Comparison of ENCODE assay signal across 1 cellular context in the genomic region with DNA sequence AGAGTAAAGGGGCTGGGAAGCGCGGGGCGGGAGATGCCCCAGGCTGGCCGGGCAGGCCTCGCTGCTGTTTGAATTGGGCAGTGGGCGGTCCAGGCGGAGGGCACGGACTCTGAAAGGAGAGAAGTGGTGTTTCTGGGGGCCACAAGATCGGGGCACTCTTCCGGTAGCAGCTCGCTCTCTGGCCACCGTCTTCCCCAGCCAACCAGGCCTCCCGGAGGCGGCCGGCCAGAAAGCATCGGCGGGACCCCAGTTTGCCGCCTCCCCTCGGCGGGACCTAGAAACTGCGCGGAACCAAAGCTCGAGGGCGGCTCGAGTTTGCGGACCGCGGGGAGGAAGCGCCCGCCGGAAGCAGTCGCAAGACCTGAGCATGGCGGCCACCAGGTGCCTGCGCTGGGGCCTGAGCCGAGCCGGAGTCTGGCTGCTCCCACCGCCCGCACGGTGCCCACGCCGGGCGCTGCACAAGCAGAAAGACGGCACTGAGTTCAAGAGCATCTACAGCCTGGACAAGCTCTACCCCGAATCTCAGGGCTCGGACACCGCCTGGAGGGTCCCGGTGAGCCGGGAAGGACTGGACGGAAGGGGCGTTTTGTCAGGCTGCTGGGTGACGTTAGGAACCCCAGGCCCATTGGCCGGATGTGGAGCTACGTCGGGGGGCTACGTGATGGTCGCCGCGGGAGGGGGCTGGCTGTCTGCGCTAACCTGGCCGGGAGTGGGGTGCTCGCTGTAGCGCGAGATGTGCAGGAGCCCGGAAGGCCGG.
TF ChIP-seq lines count a peak whose summit lies in the region.

Gene MRPL58 (plus strand): TSS at position 351 of the 757 bp plus-strand sequence. CDS start 17 bp downstream, at position 368.

TF ChIP-seq in IMR-90, 13 proteins besides CTCF, POLR2A, EP300 and RAD21:
- TF ChIP-seq CEBPB (IDR thresholded peaks at IDR 0.05; ENCODE audit: low read depth, low read length) (0 out of 2 replicates have a peak, but pooled peaks have one; percentile 5), BHLHE40 (IDR thresholded peaks at IDR 0.05; ENCODE audit: low read depth, low read length) (no peak), NFE2L2 (IDR thresholded peaks at IDR 0.05; ENCODE audit: low read depth, low read length) (no peak), RCOR1 (IDR thresholded peaks at IDR 0.05; ENCODE audit: insufficient replicate concordance, low read length) (peak; percentile 37), RFX5 (IDR thresholded peaks at IDR 0.05; ENCODE audit: low read depth, low read length) (no peak), MAZ (IDR thresholded peaks at IDR 0.05; ENCODE audit: borderline replicate concordance, low read depth, low read length) (peak; percentile 73), FOS (IDR thresholded peaks at IDR 0.05; ENCODE audit: low read depth, low read length) (no peak), SMC3 (IDR thresholded peaks at IDR 0.05; ENCODE audit: low read depth, low read length) (peak; percentile 51), CHD1 (IDR thresholded peaks at IDR 0.05; ENCODE audit: low read depth, low read length) (no peak), MXI1 (IDR thresholded peaks at IDR 0.05; ENCODE audit: borderline replicate concordance, low read depth, low read length) (peak; percentile 82), MAFK (IDR thresholded peaks at IDR 0.05; ENCODE audit: low read depth, low read length) (no peak)
- TF ChIP-seq, protein P1, sequence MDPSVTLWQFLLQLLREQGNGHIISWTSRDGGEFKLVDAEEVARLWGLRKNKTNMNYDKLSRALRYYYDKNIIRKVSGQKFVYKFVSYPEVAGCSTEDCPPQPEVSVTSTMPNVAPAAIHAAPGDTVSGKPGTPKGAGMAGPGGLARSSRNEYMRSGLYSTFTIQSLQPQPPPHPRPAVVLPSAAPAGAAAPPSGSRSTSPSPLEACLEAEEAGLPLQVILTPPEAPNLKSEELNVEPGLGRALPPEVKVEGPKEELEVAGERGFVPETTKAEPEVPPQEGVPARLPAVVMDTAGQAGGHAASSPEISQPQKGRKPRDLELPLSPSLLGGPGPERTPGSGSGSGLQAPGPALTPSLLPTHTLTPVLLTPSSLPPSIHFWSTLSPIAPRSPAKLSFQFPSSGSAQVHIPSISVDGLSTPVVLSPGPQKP (IDR thresholded peaks at IDR 0.05; ENCODE audit: borderline replicate concordance, low read depth, low read length): no peak
- TF ChIP-seq, protein P2, sequence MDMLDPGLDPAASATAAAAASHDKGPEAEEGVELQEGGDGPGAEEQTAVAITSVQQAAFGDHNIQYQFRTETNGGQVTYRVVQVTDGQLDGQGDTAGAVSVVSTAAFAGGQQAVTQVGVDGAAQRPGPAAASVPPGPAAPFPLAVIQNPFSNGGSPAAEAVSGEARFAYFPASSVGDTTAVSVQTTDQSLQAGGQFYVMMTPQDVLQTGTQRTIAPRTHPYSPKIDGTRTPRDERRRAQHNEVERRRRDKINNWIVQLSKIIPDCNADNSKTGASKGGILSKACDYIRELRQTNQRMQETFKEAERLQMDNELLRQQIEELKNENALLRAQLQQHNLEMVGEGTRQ (IDR thresholded peaks at IDR 0.05; ENCODE audit: low read depth, low read length): no peak; the same call in 1 of the 2 replicates
